Comparison of ENCODE assay signal across 1 cellular context in genomic region chr1:155657463-155657862, GRCh38.
TF ChIP-seq lines count a peak whose summit lies in the region.

No MANE protein-coding gene starts in this region.

TF ChIP-seq in endothelial cell of umbilical vein, 7 proteins besides CTCF, POLR2A, EP300 and RAD21:
- TF ChIP-seq GATA2 (IDR thresholded peaks at IDR 0.05; ENCODE audit: insufficient read depth, insufficient read length, low read depth, low read length), result no peak
- no peak for TF ChIP-seq FOS (IDR thresholded peaks at IDR 0.05; ENCODE audit: borderline replicate concordance, insufficient read depth, low read length)
- TF ChIP-seq POLR2AphosphoS5 (IDR thresholded peaks at IDR 0.05; ENCODE audit: insufficient read depth, low read depth, low read length), result no peak
- no peak for TF ChIP-seq MAX (IDR thresholded peaks at IDR 0.05; ENCODE audit: insufficient read depth, insufficient read length)
- TF ChIP-seq MYC (IDR thresholded peaks at IDR 0.05; ENCODE audit: low read depth, low read length), result no peak
- no peak for TF ChIP-seq JUN (IDR thresholded peaks at IDR 0.05; ENCODE audit: borderline replicate concordance, insufficient read depth, insufficient read length, low read depth)
- TF ChIP-seq EZH2 (IDR thresholded peaks at IDR 0.05; ENCODE audit: borderline replicate concordance, low read depth, low read length, severe bottlenecking), result no peak
